In genomic region chr14:99425272-99425681, GRCh38 we compare ENCODE assay signal across 13 cellular contexts. TPM values are rescaled to one million over a fixed set of nuclear protein-coding genes. Genes with fewer than 3 reads are reported as not detected.
DNase-seq lines count a peak whose midpoint lies in the region; ATAC-seq and TF ChIP-seq lines count a peak whose summit lies in the region.
"Had no signal": no experiment of that assay in that cellular context is flagged by ENCODE, and none has a peak within 500 bp of the region (broad histone marks: within the 10 kb centered on the region; RNA-seq: fewer than 3 reads in every experiment).

No MANE protein-coding gene starts in this region.

- no peak overlapping the region for H3K4me3 ChIP-seq in BLaER1 treated with 17β-estradiol and CSF1 and Interleukin-3, amounts not matched to agents 10 nM and 100 nM
- no peak overlapping the region for H3K4me3 ChIP-seq in GM23338
- no peak overlapping the region for H3K4me3 ChIP-seq in lung

- peaks cover 27% of the 10 kb centered on the region for H3K36me3 Mint-ChIP-seq in GM23338 (ENCODE audit: low read depth)

- H3K27ac Mint-ChIP-seq in GM23338 = 0 out of 2 replicates have a peak overlapping the region, but pooled peaks have one; percentile 84
- H3K27ac Mint-ChIP-seq: activated CD4-positive, alpha-beta memory T cell treated with anti-CD3 and anti-CD28 coated beads for 36 hours had no signal

- peaks cover 35% of the 10 kb centered on the region for H3K79me2 ChIP-seq in GM23338 (replicated peaks; ENCODE audit: insufficient read depth)

- H3K4me1 Mint-ChIP-seq in GM23338 = peaks cover 60% of the 10 kb centered on the region

- whole genome bisulfite sequencing in lung, 2 donors = 76 to 84% methylated on average over 11 of the region's 11 CpGs

- H3K27ac ChIP-seq in BLaER1 treated with 17β-estradiol and CSF1 and Interleukin-3, amounts not matched to agents 10 nM and 100 nM = no peak overlapping the region
- H3K27ac ChIP-seq in GM23338 (ENCODE audit: low read depth) (no peak overlapping the region), lung (ENCODE audit: low read depth in 1 of 2, low read length in 1 of 2) (peak overlapping the region in 1 of 2 donors; percentile 45)

- peaks cover 16% of the 10 kb centered on the region for H3K9me3 Mint-ChIP-seq in GM23338

- no peak for TF ChIP-seq CTCF in GM23338 (conservative IDR thresholded peaks at IDR 0.05; ENCODE audit: low read depth in 2 of 2)
- no peak for TF ChIP-seq CTCF in lung (IDR thresholded peaks at IDR 0.05; ENCODE audit: control extremely low read depth, extremely low read depth)

- ATAC-seq in GM23338 (no peak), lung (ENCODE audit: insufficient read depth, low FRiP score) (peak; percentile 25), HG02642 (IDR thresholded peaks at IDR 0.05; ENCODE audit: poor library complexity, unreplicated experiment) (no peak), GM19467 (IDR thresholded peaks at IDR 0.05; ENCODE audit: unreplicated experiment) (no peak)
- ATAC-seq: Right ventricle myocardium inferior had no signal

- H3K27me3 ChIP-seq in BLaER1 treated with 17β-estradiol and CSF1 and Interleukin-3, amounts not matched to agents 10 nM and 100 nM = no peaks in the 10 kb centered on the region
- no peaks in the 10 kb centered on the region for H3K27me3 ChIP-seq in GM23338 (ENCODE audit: insufficient read depth)
- no peaks in the 10 kb centered on the region for H3K27me3 ChIP-seq in lung (ENCODE audit: control insufficient read depth, insufficient read depth)

- no peak overlapping the region for H2AFZ ChIP-seq in GM23338

- no peak overlapping the region for H3K4me3 Mint-ChIP-seq in GM23338
- H3K4me3 Mint-ChIP-seq: activated CD4-positive, alpha-beta memory T cell treated with anti-CD3 and anti-CD28 coated beads for 36 hours had no signal

- H3K4me1 ChIP-seq in BLaER1 treated with 17β-estradiol and CSF1 and Interleukin-3, amounts not matched to agents 10 nM and 100 nM = peaks cover 23 to 37% (median 28%) of the 10 kb centered on the region in 10 experiments
- H3K4me1 ChIP-seq in GM23338 (ENCODE audit: insufficient read depth) = peaks cover 53% of the 10 kb centered on the region
- H3K4me1 ChIP-seq in lung (ENCODE audit: control insufficient read depth in 2 of 2, insufficient read depth in 2 of 2, low read length in 2 of 2) = peaks cover 0 to 13% of the 10 kb centered on the region in 2 donors

- no peaks in the 10 kb centered on the region for H3F3A ChIP-seq in GM23338 (replicated peaks; ENCODE audit: low read depth)

- peaks cover 65 to 94% (median 78%) of the 10 kb centered on the region in 11 experiments for H3K36me3 ChIP-seq in BLaER1 treated with 17β-estradiol and CSF1 and Interleukin-3, amounts not matched to agents 10 nM and 100 nM
- peaks cover 14% of the 10 kb centered on the region for H3K36me3 ChIP-seq in GM23338 (ENCODE audit: insufficient read depth)
- H3K36me3 ChIP-seq in lung (ENCODE audit: control insufficient read depth in 2 of 2, insufficient read depth in 2 of 2, low read length in 2 of 2) = peaks cover 6 to 19% of the 10 kb centered on the region in 2 donors

- H3K27me3 Mint-ChIP-seq in GM23338 (ENCODE audit: insufficient read depth, low read depth, poor library complexity) = peaks cover 8% of the 10 kb centered on the region
- H3K27me3 Mint-ChIP-seq: activated CD4-positive, alpha-beta memory T cell treated with anti-CD3 and anti-CD28 coated beads for 36 hours had no signal

- DNase-seq in GM23338 (ENCODE audit: low spot score) (no peak), RPMI8226 (peak; percentile 16), lung (ENCODE audit: low spot score) (peak; percentile 84), COLO668 (lab: John Stamatoyannopoulos, UW; ENCODE audit: unreplicated experiment) (no peak), RKO (ENCODE audit: low spot score) (no peak)
- DNase-seq: activated CD4-positive, alpha-beta memory T cell treated with anti-CD3 and anti-CD28 coated beads for 36 hours; anterior cingulate cortex; KBM-7; NCI-H446 had no signal

- H4K20me1 ChIP-seq in BLaER1 treated with 17β-estradiol and CSF1 and Interleukin-3, amounts not matched to agents 10 nM and 100 nM = peaks cover 26 to 93% (median 71%) of the 10 kb centered on the region in 11 experiments; a peak in 21 of 22 replicates
- H4K20me1 ChIP-seq in GM23338 (replicated peaks; ENCODE audit: insufficient read depth) = peaks cover 6% of the 10 kb centered on the region; the same call in 1 of the 2 replicates

- peak overlapping the region in 9 of 11 experiments; percentile 2 to 49 (median 12); a peak in 10 of 22 replicates for H3K4me2 ChIP-seq in BLaER1 treated with 17β-estradiol and CSF1 and Interleukin-3, amounts not matched to agents 10 nM and 100 nM
- peak overlapping the region; percentile 25; the same call in 1 of the 2 replicates for H3K4me2 ChIP-seq in GM23338

- H3K9ac ChIP-seq in BLaER1 treated with 17β-estradiol and CSF1 and Interleukin-3, amounts not matched to agents 10 nM and 100 nM = no peak overlapping the region

- H3K9me3 ChIP-seq in BLaER1 treated with 17β-estradiol and CSF1 and Interleukin-3, amounts not matched to agents 10 nM and 100 nM (replicated peaks in 1 of 11) = peaks cover 11 to 19% (median 17%) of the 10 kb centered on the region in 11 experiments; a peak in 21 of 22 replicates
- H3K9me3 ChIP-seq in lung (ENCODE audit: control insufficient read depth in 2 of 2, insufficient read depth in 1 of 2, low read length in 1 of 2) = peaks cover 0 to 4% of the 10 kb centered on the region in 2 donors

- H3K9me2 ChIP-seq in GM23338 (ENCODE audit: insufficient read depth) = no peaks in the 10 kb centered on the region

TF ChIP-seq in GM23338, 12 proteins besides CTCF, POLR2A, EP300 and RAD21:
- TF ChIP-seq EZH2 (IDR thresholded peaks at IDR 0.05; ENCODE audit: low read depth, unreplicated experiment) (no peak), POLR2AphosphoS5 (IDR thresholded peaks at IDR 0.05; ENCODE audit: low read depth) (no peak)

RNA-seq across cellular contexts. Expression of gene SETD3, which starts 55.4 kb away (rescaled TPM):
- 68.0 and 76.2 TPM in 2 replicates for total RNA-seq in GM23338 (2014; rRNA removed; shearing (Covaris generic))
- polyA plus RNA-seq in GM23338 (2016; fragmentation: Nextera tagmentation; extraction: Ambion mirVana) (35.7 and 40.7 TPM in 2 replicates), lung (10 to 100 TPM; 36.4 to 40.2 TPM)
- 10 to 100 TPM; 59.3 to 60.9 TPM for total RNA-seq in lung

RNA-seq across cellular contexts. Expression of gene CCNK, which starts 55.9 kb away (rescaled TPM):
- 54.0 and 63.4 TPM in 2 replicates for total RNA-seq in GM23338 (2014; rRNA removed; shearing (Covaris generic))
- 57.8 and 60.6 TPM in 2 replicates for polyA plus RNA-seq in GM23338 (2016; fragmentation: Nextera tagmentation; extraction: Ambion mirVana)
- 10 to 100 TPM; 45.9 to 91.9 TPM for total RNA-seq in lung
- 10 to 100 TPM; 17.0 to 21.0 TPM for polyA plus RNA-seq in lung

Comparison
In these comparisons a context has a peak if more than half of its experiments do, and no peak if none do; other contexts are left out.
1. DNase-seq: peak in RPMI8226 (single experiment) and lung (single experiment); none in GM23338 (single experiment), COLO668 (single experiment) and RKO (single experiment).